ENCODE assay signal across 8 cellular contexts in the genomic region with DNA sequence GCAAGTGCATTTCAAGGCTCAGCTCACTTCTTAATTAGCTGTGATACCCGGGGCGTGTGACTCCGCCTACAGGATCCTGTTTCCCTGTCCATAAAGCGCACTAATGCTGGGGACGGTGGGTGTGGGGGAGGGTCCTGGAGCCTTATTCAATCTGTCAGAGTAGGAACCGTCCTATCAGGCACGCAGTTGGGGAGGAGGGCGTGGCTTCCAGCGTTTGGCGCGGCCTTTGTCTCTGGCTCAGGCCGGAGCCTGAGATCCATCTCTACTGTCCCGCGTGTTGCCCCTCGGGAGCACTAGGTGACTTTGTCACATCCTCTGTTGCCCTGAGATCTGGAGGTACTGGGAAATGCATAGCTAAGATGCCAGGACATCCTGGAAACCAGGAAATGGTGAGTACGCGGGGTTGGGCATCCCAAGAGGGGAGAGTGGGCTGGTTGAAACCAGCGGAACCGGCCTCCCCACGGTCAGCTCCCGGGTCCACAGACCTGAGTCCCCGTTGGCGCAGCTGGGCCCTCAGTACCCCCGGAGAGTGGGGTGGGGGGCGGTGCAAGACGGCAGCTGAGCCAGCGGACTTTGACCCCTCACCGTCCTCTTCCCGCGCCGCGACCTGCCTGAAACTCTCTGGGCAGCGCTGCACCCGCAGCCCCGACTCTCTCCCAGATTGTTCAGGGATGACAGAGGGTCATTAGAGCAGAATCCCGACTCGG.
DNase-seq lines count a peak whose midpoint lies in the region; ATAC-seq and TF ChIP-seq lines count a peak whose summit lies in the region.

No MANE protein-coding gene starts in this region.

- H3K9me3 Mint-ChIP-seq in stimulated activated naive CD8-positive, alpha-beta T cell treated with anti-CD3 and anti-CD28 coated beads, Interleukin-15, Interleukin-2, amounts not matched to agents 100 ng/mL and 50 ng/mL, for 24 hours = peaks cover 4% of the 10 kb centered on the region

- ATAC-seq in GM21737 (IDR thresholded peaks at IDR 0.05; ENCODE audit: unreplicated experiment) (peak; percentile 93), lower lobe of right lung (peak; percentile 49 to 53)

- no peaks in the 10 kb centered on the region for H3K36me3 Mint-ChIP-seq in stimulated activated naive CD8-positive, alpha-beta T cell treated with anti-CD3 and anti-CD28 coated beads, Interleukin-15, Interleukin-2, amounts not matched to agents 100 ng/mL and 50 ng/mL, for 24 hours (ENCODE audit: low read depth)

- H3K36me3 ChIP-seq in GM06990 (ENCODE audit: control insufficient read depth, insufficient read depth, low read length) (no peaks in the 10 kb centered on the region), lower lobe of right lung (no peaks in the 10 kb centered on the region)

- no peak overlapping the region for H3K27ac Mint-ChIP-seq in stimulated activated naive CD8-positive, alpha-beta T cell treated with anti-CD3 and anti-CD28 coated beads, Interleukin-15, Interleukin-2, amounts not matched to agents 100 ng/mL and 50 ng/mL, for 24 hours

- in situ Hi-C loops in SK-MEL-5 (cut with HindIII; ENCODE audit: low pct_unique_long_range_greater_than_20kb, low sequenced_read_pairs) = no loop called here

- H3K27me3 Mint-ChIP-seq in stimulated activated naive CD8-positive, alpha-beta T cell treated with anti-CD3 and anti-CD28 coated beads, Interleukin-15, Interleukin-2, amounts not matched to agents 100 ng/mL and 50 ng/mL, for 24 hours = peaks cover 64% of the 10 kb centered on the region

- H3K4me3 ChIP-seq in GM06990 (replicated peaks; ENCODE audit: low read depth, low read length) (peak overlapping the region; percentile 82), lower lobe of right lung (peak overlapping the region; percentile 31)

- H3K27ac ChIP-seq in lower lobe of right lung = no peak overlapping the region

- H3K27me3 ChIP-seq in GM06990 (replicated peaks; ENCODE audit: control insufficient read depth, insufficient read depth, low read length) (no peaks in the 10 kb centered on the region), lower lobe of right lung (ENCODE audit: low read depth) (peaks cover 37% of the 10 kb centered on the region)

- TF ChIP-seq CTCF in GM06990 (IDR thresholded peaks at IDR 0.05; ENCODE audit: insufficient read depth, low read length, poor library complexity, severe bottlenecking) (no peak), lower lobe of right lung (IDR thresholded peaks at IDR 0.05) (no peak)

- H3K4me1 Mint-ChIP-seq in stimulated activated naive CD8-positive, alpha-beta T cell treated with anti-CD3 and anti-CD28 coated beads, Interleukin-15, Interleukin-2, amounts not matched to agents 100 ng/mL and 50 ng/mL, for 24 hours (ENCODE audit: low read depth) = peaks cover 11% of the 10 kb centered on the region

- intact Hi-C loops in lower lobe of right lung (cut with DNase I) = no loop called here

- H3K4me3 Mint-ChIP-seq in stimulated activated naive CD8-positive, alpha-beta T cell treated with anti-CD3 and anti-CD28 coated beads, Interleukin-15, Interleukin-2, amounts not matched to agents 100 ng/mL and 50 ng/mL, for 24 hours = peak overlapping the region; percentile 77

- peak; percentile 81 for DNase-seq in GM06990 (ENCODE audit: extremely low read depth, insufficient read length)
- DNase-seq in M059J (ENCODE audit: low read depth) = peak; percentile 92
- peak; percentile 88 for DNase-seq in SK-MEL-5 (ENCODE audit: low read depth, low spot score)
- DNase-seq in cerebellum (ENCODE audit: low spot score) = peak; percentile 37
- peak; percentile 46 for DNase-seq in lower lobe of right lung
- DNase-seq in effector CD8-positive, alpha-beta T cell (lab: John Stamatoyannopoulos, UW) = no peak

- H3K4me1 ChIP-seq in lower lobe of right lung = peaks cover 7% of the 10 kb centered on the region

- no peaks in the 10 kb centered on the region for H3K9me3 ChIP-seq in lower lobe of right lung
